ENCODE assay signal across 14 cellular contexts in the genomic region with DNA sequence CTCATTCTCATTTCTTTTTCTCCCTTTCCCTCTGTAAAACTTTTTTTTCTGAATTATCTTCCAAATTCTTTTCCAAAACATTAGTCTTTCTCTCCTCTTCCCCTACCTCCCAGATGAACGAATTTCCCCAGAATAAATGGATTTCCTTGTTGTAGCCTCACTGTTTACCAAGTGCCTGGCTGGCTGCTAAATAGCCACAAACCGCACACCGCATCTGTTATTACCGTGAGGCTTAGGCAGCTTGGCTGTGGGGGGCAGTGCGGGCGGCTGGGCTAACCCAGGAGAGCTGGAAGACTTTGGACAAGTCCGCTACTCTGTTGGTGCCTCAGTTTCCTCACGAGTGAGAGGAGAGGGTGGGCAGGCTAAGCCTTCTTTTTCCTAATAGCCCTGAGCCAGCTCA. TPM values are rescaled to one million over a fixed set of nuclear protein-coding genes. Genes with fewer than 3 reads are reported as not detected.
DNase-seq lines count a peak whose midpoint lies in the region; ATAC-seq, FAIRE-seq and TF ChIP-seq lines count a peak whose summit lies in the region.
"Had no signal": no experiment of that assay in that cellular context is flagged by ENCODE, and none has a peak within 500 bp of the region (broad histone marks: within the 10 kb centered on the region; RNA-seq: fewer than 3 reads in every experiment).

No MANE protein-coding gene starts in this region.

- H3K27ac ChIP-seq in heart right ventricle (peak overlapping the region; percentile 42 to 88 (median 75)), H1 (ENCODE audit: low read depth, low read length) (no peak overlapping the region), neuronal stem cell (replicated peaks; ENCODE audit: low read length) (no peak overlapping the region), aorta (ENCODE audit: low read depth in 1 of 2, low read length in 2 of 2) (peak overlapping the region in 1 of 2 donors; percentile 7)
- H3K27ac ChIP-seq: A549 had no signal

- no peak overlapping the region for H2BK120ac ChIP-seq in H1 (replicated peaks; ENCODE audit: low read depth, low read length)
- no peak overlapping the region for H2BK120ac ChIP-seq in neuronal stem cell (ENCODE audit: low read depth, low read length)

- H3K56ac ChIP-seq in H1 (replicated peaks; ENCODE audit: insufficient read length, low read depth, low read length), result no peak overlapping the region

- 69 to 76% methylated on average over 8 of the region's 8 CpGs for WGBS in heart right ventricle, 2 donors
- WGBS in H1 (ENCODE audit: extremely low coverage in 1 of 2, insufficient coverage in 1 of 2, insufficient read length in 1 of 2, insufficient replicate concordance in 2 of 2, low coverage in 1 of 2, low lambda C conversion rate in 2 of 2, missing lambda C conversion rate in 1 of 2), 2 experiments, result 85% methylated on average over 8 of the region's 8 CpGs; no CpG with 5 or more reads in 1 of the 2 experiments
- WGBS in neuronal stem cell (ENCODE audit: extremely low coverage in 2 of 2, insufficient read length in 2 of 2, insufficient replicate concordance in 1 of 2), 2 donors, result no CpG with 5 or more reads among the region's 8 CpGs
- 25 to 26% methylated on average over 8 of the region's 8 CpGs for WGBS in aorta, 2 donors

- no peak for TF ChIP-seq EP300 in H1 (IDR thresholded peaks at IDR 0.05; ENCODE audit: borderline replicate concordance in 1 of 2, low read depth in 2 of 2, low read length in 2 of 2)

- no peak overlapping the region for H4K8ac ChIP-seq in H1 (ENCODE audit: extremely low read depth, insufficient read depth, low read length)
- no peak overlapping the region for H4K8ac ChIP-seq in neuronal stem cell (ENCODE audit: low read depth, low read length)

- H3K9me3 ChIP-seq in heart right ventricle (no peaks in the 10 kb centered on the region), H1 (ENCODE audit: insufficient read depth in 2 of 2, low read depth in 1 of 2, low read length in 1 of 2) (no peaks in the 10 kb centered on the region; a peak in 1 of 4 replicates), neuronal stem cell (replicated peaks in 1 of 2; ENCODE audit: control insufficient read depth in 2 of 2, insufficient read depth in 1 of 2, low read depth in 1 of 2, low read length in 2 of 2) (no peaks in the 10 kb centered on the region), aorta (ENCODE audit: control insufficient read depth, low read length) (no peaks in the 10 kb centered on the region)
- H3K9me3 ChIP-seq: A549 had no signal

- H3K79me2 ChIP-seq in H1 (ENCODE audit: control insufficient read depth in 1 of 2, insufficient read depth in 2 of 2, low read length in 2 of 2), result no peaks in the 10 kb centered on the region

- no peak for FAIRE-seq in H1 (lab: Jason Lieb, UNC)
- FAIRE-seq: A549, islet of Langerhans, TTC549 had no signal

- H3K4me3 ChIP-seq in heart right ventricle (peak overlapping the region in 1 of 10 donors; percentile 14), H1 (ENCODE audit: extremely low read depth in 1 of 4, insufficient read depth in 2 of 4, low read depth in 3 of 4, low read length in 4 of 4) (no peak overlapping the region), neuronal stem cell (ENCODE audit: low read length in 2 of 2) (no peak overlapping the region), aorta (ENCODE audit: low read length in 2 of 2) (no peak overlapping the region)
- H3K4me3 ChIP-seq: A549 had no signal

- H3K23me2 ChIP-seq in H1 (ENCODE audit: low read depth, low read length), result peaks cover 8% of the 10 kb centered on the region; the same call in 1 of the 2 replicates

- POLR2A ChIA-PET in H1 (lab: Charles Lee; ENCODE audit: partially characterized antibody), result interaction anchor here (0.6 to 1.3 kb wide), 3 partner anchors 9 to 74 kb away, joined by 3 read pairs; partner anchors contain the start of gene EEF1AKMT1

- H3K4me2 ChIP-seq in H1 (ENCODE audit: insufficient read depth in 1 of 2, low read depth in 2 of 2, low read length in 2 of 2), result no peak overlapping the region
- H3K4me2 ChIP-seq in neuronal stem cell (ENCODE audit: insufficient read depth, low read length, poor library complexity, severe bottlenecking), result no peak overlapping the region
- H3K4me2 ChIP-seq: A549 had no signal

- TF ChIP-seq CTCF in heart right ventricle (IDR thresholded peaks at IDR 0.05) (no peak), H1 (IDR thresholded peaks at IDR 0.05; ENCODE audit: control extremely low read depth in 1 of 3, insufficient read depth in 1 of 3, low read depth in 1 of 3, low read length in 3 of 3) (no peak)

- ATAC-seq in heart right ventricle, result peak in 5 of 8 donors; percentile 1 to 18 (median 5)
- no peak for ATAC-seq in Right ventricle myocardium superior (ENCODE audit: poor library complexity)
- peak; percentile 48 for ATAC-seq in aorta (ENCODE audit: low FRiP score)
- ATAC-seq: A549, natural killer cell had no signal

- H2AK5ac ChIP-seq in H1 (ENCODE audit: low read depth, low read length) (no peak overlapping the region), neuronal stem cell (ENCODE audit: low read depth, low read length) (peak overlapping the region; percentile 67)

- H3K36me3 ChIP-seq in heart right ventricle (no peaks in the 10 kb centered on the region), H1 (ENCODE audit: control insufficient read depth in 2 of 4, insufficient read depth in 4 of 4, low read length in 3 of 4) (no peaks in the 10 kb centered on the region), neuronal stem cell (replicated peaks in 1 of 2; ENCODE audit: control insufficient read depth in 2 of 2, insufficient read depth in 2 of 2, low read length in 2 of 2) (peaks cover 0 to 1% of the 10 kb centered on the region in 2 donors), aorta (ENCODE audit: control insufficient read depth in 1 of 2, insufficient read depth in 2 of 2, low read length in 1 of 2) (no peaks in the 10 kb centered on the region)

- H2AFZ ChIP-seq in H1 (ENCODE audit: low read length) (no peak overlapping the region), neuronal stem cell (ENCODE audit: low read length) (no peak overlapping the region)

- no peak overlapping the region for H3K9ac ChIP-seq in H1 (replicated peaks in 1 of 4; ENCODE audit: extremely low read depth in 1 of 4, low read depth in 3 of 4, low read length in 3 of 4)
- H3K9ac ChIP-seq in neuronal stem cell (ENCODE audit: low read depth, low read length, poor library complexity), result no peak overlapping the region

- H2BK20ac ChIP-seq in H1 (ENCODE audit: low read length), result no peak overlapping the region

- H2BK12ac ChIP-seq in H1 (ENCODE audit: low read depth, low read length) (peak overlapping the region; percentile 11), neuronal stem cell (ENCODE audit: low read length) (no peak overlapping the region)

- no peak overlapping the region for H3K14ac ChIP-seq in H1 (ENCODE audit: insufficient read length)
- H3K14ac ChIP-seq in neuronal stem cell (ENCODE audit: low read length), result no peak overlapping the region

- H3K23ac ChIP-seq in H1 (ENCODE audit: insufficient read length) (no peak overlapping the region), neuronal stem cell (ENCODE audit: low read depth, low read length, poor library complexity) (no peak overlapping the region)

- no peak for TF ChIP-seq POLR2A in H1 (IDR thresholded peaks at IDR 0.05; ENCODE audit: control extremely low read depth in 1 of 2, low read depth in 2 of 2, low read length in 2 of 2)

- H3K27me3 ChIP-seq in heart right ventricle (no peaks in the 10 kb centered on the region), H1 (replicated peaks in 1 of 4; ENCODE audit: control insufficient read depth in 3 of 4, extremely low read depth in 1 of 4, insufficient read depth in 3 of 4, low read length in 3 of 4) (no peaks in the 10 kb centered on the region), neuronal stem cell (ENCODE audit: control insufficient read depth in 3 of 3, insufficient read depth in 3 of 3, low read depth in 1 of 3, low read length in 3 of 3) (peaks cover 0 to 3% (median 0%) of the 10 kb centered on the region in 3 experiments), aorta (ENCODE audit: control insufficient read depth in 1 of 2, insufficient read depth in 2 of 2, low read length in 1 of 2) (no peaks in the 10 kb centered on the region)

- H2BK15ac ChIP-seq in H1 (ENCODE audit: low read length) (no peak overlapping the region), neuronal stem cell (ENCODE audit: low read length) (no peak overlapping the region)

- no peak overlapping the region for H2BK5ac ChIP-seq in H1 (ENCODE audit: low read depth, low read length)
- H2BK5ac ChIP-seq in neuronal stem cell (ENCODE audit: low read length), result no peak overlapping the region

- no peak for TF ChIP-seq RAD21 in H1 (IDR thresholded peaks at IDR 0.05 in 1 of 2, conservative IDR thresholded peaks at IDR 0.05 in 1 of 2; ENCODE audit: low read depth in 2 of 2, low read length in 2 of 2)

- CTCF ChIA-PET in H1 (lab: Charles Lee; ENCODE audit: partially characterized antibody), result interaction anchor here (0.9 to 4.3 kb wide), 5 partner anchors 9 to 342 kb away, joined by 3 to 26 read pairs (median 5); no protein-coding TSS in a partner anchor

- no peak overlapping the region for H4K5ac ChIP-seq in H1 (ENCODE audit: insufficient read length, low read depth, low read length)

- H3K79me1 ChIP-seq in H1 (ENCODE audit: low read depth, low read length) (no peaks in the 10 kb centered on the region), neuronal stem cell (ENCODE audit: low read depth, low read length) (no peaks in the 10 kb centered on the region)

- DNase-seq in heart right ventricle (no peak), Right ventricle myocardium superior (no peak), H1 (ENCODE audit: low read depth in 1 of 2, low spot score in 2 of 2) (no peak), neuronal stem cell (ENCODE audit: low spot score) (no peak), aorta (no peak), NCI-H1694 (lab: John Stamatoyannopoulos, UW) (no peak), NCI-H524 treated with DMSO at 0.1 percent for 48 hours (lab: John Stamatoyannopoulos, UW) (no peak)
- no peak for DNase-seq in activated CD4-positive, alpha-beta T cell treated with anti-CD3 and anti-CD28 coated beads for 1 hour
- DNase-seq: natural killer cell; NCI-H2171 treated with DMSO at 0.1 percent for 48 hours; stimulated activated CD4-positive, alpha-beta T cell treated with anti-CD3 and anti-CD28 coated beads, Interleukin-15, amount 100 ng/mL, for 24 hours had no signal

- peaks cover 0 to 5% of the 10 kb centered on the region in 2 experiments for H4K20me1 ChIP-seq in H1 (replicated peaks in 1 of 2; ENCODE audit: control insufficient read depth in 1 of 2, insufficient read depth in 2 of 2, low read length in 2 of 2)

- no peak overlapping the region for H4K91ac ChIP-seq in H1 (replicated peaks; ENCODE audit: insufficient read length, low read length)
- H4K91ac ChIP-seq in neuronal stem cell (ENCODE audit: low read depth, low read length, poor library complexity), result no peak overlapping the region

- peaks cover 3 to 36% (median 24%) of the 10 kb centered on the region in 9 donors for H3K4me1 ChIP-seq in heart right ventricle
- H3K4me1 ChIP-seq in H1 (replicated peaks in 1 of 4; ENCODE audit: control insufficient read depth in 3 of 4, insufficient read depth in 4 of 4, low read length in 3 of 4), result peaks cover 2 to 9% (median 6%) of the 10 kb centered on the region in 4 experiments; a peak in 4 of 7 replicates
- peaks cover 5 to 22% of the 10 kb centered on the region in 2 donors for H3K4me1 ChIP-seq in neuronal stem cell (ENCODE audit: control insufficient read depth in 2 of 2, insufficient read depth in 1 of 2, low read depth in 1 of 2, low read length in 2 of 2)
- peaks cover 0 to 3% of the 10 kb centered on the region in 2 donors for H3K4me1 ChIP-seq in aorta (ENCODE audit: control insufficient read depth in 1 of 2, insufficient read depth in 2 of 2, low read length in 2 of 2)

- no peak overlapping the region for H3K18ac ChIP-seq in H1 (ENCODE audit: extremely low read depth, low read length)
- H3K18ac ChIP-seq in neuronal stem cell (ENCODE audit: low read length), result no peak overlapping the region

- intact Hi-C loops in heart right ventricle (cut with DNase I) (loop anchor here in 8 of 10 donors (5.0 to 10.0 kb wide), 10 partner anchors 58 to 222 kb away; partner anchors contain the start of gene EEF1AKMT1 (in 3 of the 8)), Right ventricle myocardium superior (cut with DNase I) (loop anchor here (5.0 kb wide), 2 partner anchors 113 to 208 kb away; no protein-coding TSS in a partner anchor), aorta (cut with DNase I) (loop anchor here (5.0 kb wide), 2 partner anchors 58 to 147 kb away; partner anchors contain the start of genes EEF1AKMT1 (in 2 of the 2) and IFT88 (in 1 of the 2))

- H3K4ac ChIP-seq in H1 (replicated peaks; ENCODE audit: insufficient read length, low read depth, low read length), result no peak overlapping the region
- no peak overlapping the region for H3K4ac ChIP-seq in neuronal stem cell (ENCODE audit: low read length)

RNA-seq across cellular contexts. Expression of gene IL17D, which starts 10.7 kb away (rescaled TPM):
- total RNA-seq in heart right ventricle, result 1 to 10 TPM in 5 of 10 donors, under 1 TPM in 5; 0.30 to 2.2 (median 1.0) TPM
- under 1 TPM; 0.51 to 0.72 TPM for polyA plus RNA-seq in heart right ventricle
- 0.54 TPM for total RNA-seq in Right ventricle myocardium superior
- total RNA-seq in H1 (2021; fragmentation: NEBNext Ultra II Directional; extraction: Animal tissue kit (Norgen Biotek cat#: 25700)), result 0.56 and 0.84 TPM in 2 replicates
- polyA plus RNA-seq in H1 (2011; rRNA removed), result 0.57 and 0.59 TPM in 2 replicates
- polyA plus RNA-seq in H1 (2011; cell fraction: cytosol; rRNA removed), result 0.32 TPM
- polyA plus RNA-seq in H1 (2011; cell fraction: nucleus; rRNA removed), result 0.56 TPM
- 1.9 to 3.0 TPM (median 2.4 TPM) in 4 replicates for polyA plus RNA-seq in H1 (2012, experiment 1 of 2)
- polyA plus RNA-seq in H1 (2012, experiment 2 of 2), result 3.3 TPM
- polyA plus RNA-seq in H1 (2013, experiment 1 of 2), result 0.83 TPM
- polyA plus RNA-seq in H1 (2013, experiment 2 of 2), result 0.70 TPM
- 0.17 and 0.25 TPM in 2 replicates for polyA minus RNA-seq in H1 (2011; rRNA and poly(A)+ RNA removed)
- not detected for polyA minus RNA-seq in H1 (2011; cell fraction: cytosol; rRNA and poly(A)+ RNA removed)
- polyA minus RNA-seq in H1 (2011; cell fraction: nucleus; rRNA and poly(A)+ RNA removed), result 0.30 TPM
- 2.3 TPM for polyA plus RNA-seq in neuronal stem cell (2013, experiment 1 of 2)
- 2.1 TPM for polyA plus RNA-seq in neuronal stem cell (2013, experiment 2 of 2)
- total RNA-seq in aorta, result 1 to 10 TPM; 3.0 to 9.2 TPM
- 1 to 10 TPM; 2.9 to 5.5 TPM for polyA plus RNA-seq in aorta

RNA-seq across cellular contexts. Expression of gene EEF1AKMT1, which starts 59.6 kb away (rescaled TPM):
- total RNA-seq in heart right ventricle, result 1 to 10 TPM; 6.1 to 9.9 (median 7.9) TPM
- polyA plus RNA-seq in heart right ventricle, result 10 to 100 TPM in 1 of 2 donors, 1 to 10 TPM in 1; 9.1 to 10.2 TPM
- 9.0 TPM for total RNA-seq in Right ventricle myocardium superior
- 3.5 and 4.1 TPM in 2 replicates for total RNA-seq in H1 (2021; fragmentation: NEBNext Ultra II Directional; extraction: Animal tissue kit (Norgen Biotek cat#: 25700))
- polyA plus RNA-seq in H1 (2011; rRNA removed), result 1.5 and 3.1 TPM in 2 replicates
- 2.4 TPM for polyA plus RNA-seq in H1 (2011; cell fraction: cytosol; rRNA removed)
- polyA plus RNA-seq in H1 (2011; cell fraction: nucleus; rRNA removed), result 0.88 TPM
- polyA plus RNA-seq in H1 (2012, experiment 1 of 2), result 3.5 to 4.7 TPM (median 4.0 TPM) in 4 replicates
- polyA plus RNA-seq in H1 (2012, experiment 2 of 2), result 2.0 TPM
- polyA plus RNA-seq in H1 (2013, experiment 1 of 2), result 2.9 TPM
- polyA plus RNA-seq in H1 (2013, experiment 2 of 2), result 3.1 TPM
- 1.3 and 2.4 TPM in 2 replicates for polyA minus RNA-seq in H1 (2011; rRNA and poly(A)+ RNA removed)
- not detected for polyA minus RNA-seq in H1 (2011; cell fraction: cytosol; rRNA and poly(A)+ RNA removed)
- not detected for polyA minus RNA-seq in H1 (2011; cell fraction: nucleus; rRNA and poly(A)+ RNA removed)
- 11.9 TPM for polyA plus RNA-seq in neuronal stem cell (2013, experiment 1 of 2)
- 11.5 TPM for polyA plus RNA-seq in neuronal stem cell (2013, experiment 2 of 2)
- 10 to 100 TPM in 1 of 2 donors, 1 to 10 TPM in 1; 9.1 to 10.1 TPM for total RNA-seq in aorta
- 10 to 100 TPM; 11.3 to 12.5 TPM for polyA plus RNA-seq in aorta

Comparison
In these comparisons a context has a peak if more than half of its experiments do, and no peak if none do; other contexts are left out.
1. H3K27ac ChIP-seq: peak in heart right ventricle (10 of 10); none in H1 (single experiment) and neuronal stem cell (single experiment).